12 cellular contexts compared by ENCODE assay signal in genomic region chr11:112525270-112525669, GRCh38.
DNase-seq lines count a peak whose midpoint lies in the region; ATAC-seq and TF ChIP-seq lines count a peak whose summit lies in the region.
"Had no signal": no experiment of that assay in that cellular context is flagged by ENCODE, and none has a peak within 500 bp of the region (broad histone marks: within the 10 kb centered on the region; RNA-seq: fewer than 3 reads in every experiment).

No MANE protein-coding gene starts in this region.

- no peaks in the 10 kb centered on the region; the same call in 1 of the 2 replicates for H3K9me2 ChIP-seq in GM23338 (ENCODE audit: insufficient read depth)

- 43 to 66% (median 58%) methylated on average over 5 of the region's 5 CpGs for WGBS in stomach, 5 donors

- intact Hi-C loops in stomach (cut with DNase I; ENCODE audit: low total_unique reads): no loop called here

- H3K27ac Mint-ChIP-seq in T-cell: no peak overlapping the region
- H3K27ac Mint-ChIP-seq in GM23338: no peak overlapping the region
- H3K27ac Mint-ChIP-seq: nephron progenitor cell had no signal

- H3K4me1 ChIP-seq in HEK293 (ENCODE audit: control insufficient read depth, insufficient read depth, low read length): no peaks in the 10 kb centered on the region
- peaks cover 13 to 37% (median 25%) of the 10 kb centered on the region in 4 donors for H3K4me1 ChIP-seq in stomach
- H3K4me1 ChIP-seq in GM23338 (ENCODE audit: insufficient read depth): no peaks in the 10 kb centered on the region
- H3K4me1 ChIP-seq: breast epithelium had no signal

- ATAC-seq in HG02623 (IDR thresholded peaks at IDR 0.05; ENCODE audit: unreplicated experiment) (no peak), T-cell (replicated peaks in 1 of 4) (no peak), GM23338 (no peak)

- CTCF ChIA-PET in HEK293 (lab: Yijun Ruan, JAX): no interaction called here
- CTCF ChIA-PET in T-cell (lab: Charles Lee): no interaction called here

- no peaks in the 10 kb centered on the region for H3K36me3 Mint-ChIP-seq in T-cell
- H3K36me3 Mint-ChIP-seq in GM23338 (ENCODE audit: low read depth): no peaks in the 10 kb centered on the region

- no peak overlapping the region for H3K4me3 ChIP-seq in HEK293 (ENCODE audit: low read depth, low read length)
- H3K4me3 ChIP-seq in stomach: no peak overlapping the region
- H3K4me3 ChIP-seq in GM23338: no peak overlapping the region
- H3K4me3 ChIP-seq: breast epithelium, hepatocyte had no signal

- TF ChIP-seq CTCF in HEK293 (tag by site-specific recombination; IDR thresholded peaks at IDR 0.05) (no peak), stomach (IDR thresholded peaks at IDR 0.05) (no peak), GM23338 (conservative IDR thresholded peaks at IDR 0.05; ENCODE audit: low read depth in 2 of 2) (no peak)

- H3K4me3 Mint-ChIP-seq in T-cell (no peak overlapping the region), GM23338 (no peak overlapping the region)
- H3K4me3 Mint-ChIP-seq: nephron progenitor cell had no signal

- no peak for TF ChIP-seq POLR2A in stomach (IDR thresholded peaks at IDR 0.05)

- TF ChIP-seq EP300 in stomach (IDR thresholded peaks at IDR 0.05): no peak

- no peak overlapping the region for H2AFZ ChIP-seq in GM23338
- H2AFZ ChIP-seq: hepatocyte had no signal

- POLR2A ChIA-PET in HEK293 (lab: Yijun Ruan, JAX) (no interaction called here), T-cell (lab: Charles Lee) (no interaction called here)

- H3K79me2 ChIP-seq in GM23338 (replicated peaks; ENCODE audit: insufficient read depth): no peaks in the 10 kb centered on the region
- H3K79me2 ChIP-seq: hepatocyte had no signal

- peaks cover 8 to 9% of the 10 kb centered on the region in 2 donors for H3K27me3 Mint-ChIP-seq in T-cell
- peaks cover 7% of the 10 kb centered on the region for H3K27me3 Mint-ChIP-seq in GM23338 (ENCODE audit: insufficient read depth, low read depth, poor library complexity)

- no peaks in the 10 kb centered on the region for H3F3A ChIP-seq in GM23338 (replicated peaks; ENCODE audit: low read depth)

- no peaks in the 10 kb centered on the region for H4K20me1 ChIP-seq in GM23338 (replicated peaks; ENCODE audit: insufficient read depth)

- DNase-seq in brain pericyte (ENCODE audit: low read depth, low spot score) (peak; percentile 26), inferior parietal cortex (ENCODE audit: extremely low spot score) (peak; percentile 11), stomach (no peak), T-cell (no peak), T-helper 9 cell (no peak), GM23338 (ENCODE audit: low spot score) (no peak)
- DNase-seq: DMS153, nephron progenitor cell had no signal

- H3K9me3 Mint-ChIP-seq in T-cell (no peaks in the 10 kb centered on the region), GM23338 (no peaks in the 10 kb centered on the region)

- H3K27ac ChIP-seq in HEK293 (ENCODE audit: extremely low read depth, low read depth, low read length) (no peak overlapping the region), stomach (peak overlapping the region in 3 of 5 donors; percentile 39 to 61 (median 42)), GM23338 (ENCODE audit: low read depth) (no peak overlapping the region)
- H3K27ac ChIP-seq: breast epithelium, hepatocyte had no signal

- no peak overlapping the region for H3K4me2 ChIP-seq in GM23338
- H3K4me2 ChIP-seq: hepatocyte had no signal

- H3K27me3 ChIP-seq in stomach (peaks cover 0 to 4% (median 0%) of the 10 kb centered on the region in 3 donors), GM23338 (ENCODE audit: insufficient read depth) (no peaks in the 10 kb centered on the region)
- H3K27me3 ChIP-seq: breast epithelium, hepatocyte had no signal

- H3K4me1 Mint-ChIP-seq in T-cell (peaks cover 0 to 12% (median 4%) of the 10 kb centered on the region in 3 donors), GM23338 (peaks cover 7% of the 10 kb centered on the region)

- no peaks in the 10 kb centered on the region for H3K36me3 ChIP-seq in HEK293 (ENCODE audit: control insufficient read depth in 2 of 2, insufficient read depth in 1 of 2, low read length in 2 of 2)
- H3K36me3 ChIP-seq in stomach: no peaks in the 10 kb centered on the region
- H3K36me3 ChIP-seq in GM23338 (ENCODE audit: insufficient read depth): no peaks in the 10 kb centered on the region
- H3K36me3 ChIP-seq: breast epithelium had no signal

- no peaks in the 10 kb centered on the region for H3K9me3 ChIP-seq in HEK293 (ENCODE audit: control insufficient read depth, insufficient read depth, low read depth, low read length)
- no peaks in the 10 kb centered on the region for H3K9me3 ChIP-seq in stomach
- H3K9me3 ChIP-seq: breast epithelium had no signal

TF ChIP-seq in HEK293, 187 proteins besides CTCF, POLR2A, EP300 and RAD21:
- TF ChIP-seq ZIC2 (tag by site-specific recombination; IDR thresholded peaks at IDR 0.05) (peak; percentile 36; the same call in 1 of the 2 replicates), ZNF626 (tag by site-specific recombination; IDR thresholded peaks at IDR 0.05) (no peak)

TF ChIP-seq in GM23338, 12 proteins besides CTCF, POLR2A, EP300 and RAD21 (continues in another document):
- TF ChIP-seq EZH2 (IDR thresholded peaks at IDR 0.05; ENCODE audit: low read depth, unreplicated experiment): no peak
- no peak for TF ChIP-seq JUNB (IDR thresholded peaks at IDR 0.05; ENCODE audit: unreplicated experiment)
- no peak for TF ChIP-seq ETS1 (IDR thresholded peaks at IDR 0.05)
- TF ChIP-seq, protein P1, sequence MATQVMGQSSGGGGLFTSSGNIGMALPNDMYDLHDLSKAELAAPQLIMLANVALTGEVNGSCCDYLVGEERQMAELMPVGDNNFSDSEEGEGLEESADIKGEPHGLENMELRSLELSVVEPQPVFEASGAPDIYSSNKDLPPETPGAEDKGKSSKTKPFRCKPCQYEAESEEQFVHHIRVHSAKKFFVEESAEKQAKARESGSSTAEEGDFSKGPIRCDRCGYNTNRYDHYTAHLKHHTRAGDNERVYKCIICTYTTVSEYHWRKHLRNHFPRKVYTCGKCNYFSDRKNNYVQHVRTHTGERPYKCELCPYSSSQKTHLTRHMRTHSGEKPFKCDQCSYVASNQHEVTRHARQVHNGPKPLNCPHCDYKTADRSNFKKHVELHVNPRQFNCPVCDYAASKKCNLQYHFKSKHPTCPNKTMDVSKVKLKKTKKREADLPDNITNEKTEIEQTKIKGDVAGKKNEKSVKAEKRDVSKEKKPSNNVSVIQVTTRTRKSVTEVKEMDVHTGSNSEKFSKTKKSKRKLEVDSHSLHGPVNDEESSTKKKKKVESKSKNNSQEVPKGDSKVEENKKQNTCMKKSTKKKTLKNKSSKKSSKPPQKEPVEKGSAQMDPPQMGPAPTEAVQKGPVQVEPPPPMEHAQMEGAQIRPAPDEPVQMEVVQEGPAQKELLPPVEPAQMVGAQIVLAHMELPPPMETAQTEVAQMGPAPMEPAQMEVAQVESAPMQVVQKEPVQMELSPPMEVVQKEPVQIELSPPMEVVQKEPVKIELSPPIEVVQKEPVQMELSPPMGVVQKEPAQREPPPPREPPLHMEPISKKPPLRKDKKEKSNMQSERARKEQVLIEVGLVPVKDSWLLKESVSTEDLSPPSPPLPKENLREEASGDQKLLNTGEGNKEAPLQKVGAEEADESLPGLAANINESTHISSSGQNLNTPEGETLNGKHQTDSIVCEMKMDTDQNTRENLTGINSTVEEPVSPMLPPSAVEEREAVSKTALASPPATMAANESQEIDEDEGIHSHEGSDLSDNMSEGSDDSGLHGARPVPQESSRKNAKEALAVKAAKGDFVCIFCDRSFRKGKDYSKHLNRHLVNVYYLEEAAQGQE (IDR thresholded peaks at IDR 0.05; ENCODE audit: unreplicated experiment): no peak

Comparison
In these comparisons a context has a peak if more than half of its experiments do, and no peak if none do; other contexts are left out.
1. H3K27ac ChIP-seq: peak in stomach (3 of 5); none in HEK293 (single experiment) and GM23338 (single experiment).
2. DNase-seq: peak in brain pericyte (single experiment) and inferior parietal cortex (single experiment); none in stomach (single experiment), T-cell (0 of 34), T-helper 9 cell (single experiment) and GM23338 (single experiment).